ENCODE assay signal across 22 cellular contexts in genomic region chr20:10247440-10247839, GRCh38. TPM values are rescaled to one million over a fixed set of nuclear protein-coding genes. Genes with fewer than 3 reads are reported as not detected.
DNase-seq lines count a peak whose midpoint lies in the region; ATAC-seq and TF ChIP-seq lines count a peak whose summit lies in the region.
"Had no signal": no experiment of that assay in that cellular context is flagged by ENCODE, and none has a peak within 500 bp of the region (broad histone marks: within the 10 kb centered on the region; RNA-seq: fewer than 3 reads in every experiment).

No MANE protein-coding gene starts in this region.

- no peaks in the 10 kb centered on the region for H3K4me1 ChIP-seq in aorta (ENCODE audit: control insufficient read depth in 1 of 2, insufficient read depth in 2 of 2, low read length in 2 of 2)
- H3K4me1 ChIP-seq: BE2C, SJCRH30 had no signal

- no peaks in the 10 kb centered on the region for H3K4me1 Mint-ChIP-seq in activated naive CD4-positive, alpha-beta T cell treated with anti-CD3 and anti-CD28 coated beads, Interleukin-2, amount 10 ng/mL, durations not matched to agents 7 days and 5 days
- H3K4me1 Mint-ChIP-seq in activated CD8-positive, alpha-beta T cell treated with anti-CD3 and anti-CD28 coated beads for 36 hours (ENCODE audit: low read depth): no peaks in the 10 kb centered on the region
- H3K4me1 Mint-ChIP-seq: CD14-positive monocyte had no signal

- H3K9me3 ChIP-seq in aorta (ENCODE audit: control insufficient read depth, low read length): no peaks in the 10 kb centered on the region
- H3K9me3 ChIP-seq: BE2C, SJCRH30 had no signal

- no peaks in the 10 kb centered on the region for H3K27me3 Mint-ChIP-seq in activated naive CD4-positive, alpha-beta T cell treated with anti-CD3 and anti-CD28 coated beads, Interleukin-2, amount 10 ng/mL, durations not matched to agents 7 days and 5 days
- no peaks in the 10 kb centered on the region for H3K27me3 Mint-ChIP-seq in activated CD8-positive, alpha-beta T cell treated with anti-CD3 and anti-CD28 coated beads for 36 hours

- TF ChIP-seq CTCF in foreskin fibroblast (IDR thresholded peaks at IDR 0.05; ENCODE audit: low read depth, low read length): no peak
- no peak for TF ChIP-seq CTCF in activated CD8-positive, alpha-beta T cell treated with anti-CD3 and anti-CD28 coated beads for 36 hours (IDR thresholded peaks at IDR 0.05)

- no peak overlapping the region for H3K27ac Mint-ChIP-seq in activated naive CD4-positive, alpha-beta T cell treated with anti-CD3 and anti-CD28 coated beads, Interleukin-2, amount 10 ng/mL, durations not matched to agents 7 days and 5 days
- H3K27ac Mint-ChIP-seq in activated CD8-positive, alpha-beta T cell treated with anti-CD3 and anti-CD28 coated beads for 36 hours: no peak overlapping the region
- H3K27ac Mint-ChIP-seq: CD14-positive monocyte, GM23338, H9 had no signal

- POLR2A ChIA-PET in activated CD8-positive, alpha-beta T cell treated with anti-CD3 and anti-CD28 coated beads for 36 hours (lab: Charles Lee): no interaction called here

- no peak overlapping the region for H3K4me3 Mint-ChIP-seq in activated naive CD4-positive, alpha-beta T cell treated with anti-CD3 and anti-CD28 coated beads, Interleukin-2, amount 10 ng/mL, durations not matched to agents 7 days and 5 days
- H3K4me3 Mint-ChIP-seq in activated CD8-positive, alpha-beta T cell treated with anti-CD3 and anti-CD28 coated beads for 36 hours: no peak overlapping the region
- H3K4me3 Mint-ChIP-seq: CD14-positive monocyte, GM23338, H9 had no signal

- H3K27me3 ChIP-seq in aorta (ENCODE audit: control insufficient read depth in 1 of 2, insufficient read depth in 2 of 2, low read length in 1 of 2): no peaks in the 10 kb centered on the region
- H3K27me3 ChIP-seq: BE2C had no signal

- CTCF ChIA-PET in activated naive CD4-positive, alpha-beta T cell treated with anti-CD3 and anti-CD28 coated beads, Interleukin-2, amount 10 ng/mL, durations not matched to agents 7 days and 5 days (lab: Charles Lee): no interaction called here
- CTCF ChIA-PET in activated CD8-positive, alpha-beta T cell treated with anti-CD3 and anti-CD28 coated beads for 36 hours (lab: Charles Lee): no interaction called here

- H3K27ac ChIP-seq in aorta (ENCODE audit: low read depth in 1 of 2, low read length in 2 of 2): no peak overlapping the region
- H3K27ac ChIP-seq: SJCRH30 had no signal

- H3K4me3 ChIP-seq in foreskin fibroblast (ENCODE audit: low read depth in 1 of 2, low read length in 2 of 2) (no peak overlapping the region), aorta (ENCODE audit: low read length in 2 of 2) (no peak overlapping the region)
- H3K4me3 ChIP-seq: GM23338, SJCRH30 had no signal

- DNase-seq in ELR (ENCODE audit: low read depth) (peak; percentile 50), RPMI7951 (ENCODE audit: low read depth) (peak; percentile 74), foreskin fibroblast (peak; percentile 16 to 52), aorta (no peak)
- no peak for DNase-seq in activated naive CD4-positive, alpha-beta T cell treated with anti-CD3 and anti-CD28 coated beads, Interleukin-2, amount 10 ng/mL, durations not matched to agents 7 days and 5 days
- no peak for DNase-seq in activated CD8-positive, alpha-beta T cell treated with anti-CD3 and anti-CD28 coated beads for 36 hours
- DNase-seq: BE2C, Calu3, DMS79 treated with DMSO at 0.1 percent for 48 hours, H9, KG1, MM.1S, NCI-H2029, NCI-H446, NCI-H524 treated with DMSO at 0.1 percent for 48 hours, NCI-H774, PC-3, SJCRH30 had no signal

- no peaks in the 10 kb centered on the region for H3K36me3 Mint-ChIP-seq in activated naive CD4-positive, alpha-beta T cell treated with anti-CD3 and anti-CD28 coated beads, Interleukin-2, amount 10 ng/mL, durations not matched to agents 7 days and 5 days
- no peaks in the 10 kb centered on the region for H3K36me3 Mint-ChIP-seq in activated CD8-positive, alpha-beta T cell treated with anti-CD3 and anti-CD28 coated beads for 36 hours (ENCODE audit: low read depth)
- H3K36me3 Mint-ChIP-seq: CD14-positive monocyte had no signal

- H3K9me3 Mint-ChIP-seq in activated naive CD4-positive, alpha-beta T cell treated with anti-CD3 and anti-CD28 coated beads, Interleukin-2, amount 10 ng/mL, durations not matched to agents 7 days and 5 days: no peaks in the 10 kb centered on the region
- no peaks in the 10 kb centered on the region for H3K9me3 Mint-ChIP-seq in activated CD8-positive, alpha-beta T cell treated with anti-CD3 and anti-CD28 coated beads for 36 hours
- H3K9me3 Mint-ChIP-seq: CD14-positive monocyte, GM23338, H9 had no signal

- no peaks in the 10 kb centered on the region for H3K36me3 ChIP-seq in aorta (ENCODE audit: control insufficient read depth in 1 of 2, insufficient read depth in 2 of 2, low read length in 1 of 2)
- H3K36me3 ChIP-seq: SJCRH30 had no signal

- intact Hi-C loops in activated CD8-positive, alpha-beta T cell treated with anti-CD3 and anti-CD28 coated beads for 36 hours (cut with micrococcal nuclease): no loop called here
- intact Hi-C loops in aorta (cut with DNase I): no loop called here

- ATAC-seq in HG03095 (IDR thresholded peaks at IDR 0.05; ENCODE audit: unreplicated experiment): no peak
- no peak for ATAC-seq in activated CD8-positive, alpha-beta T cell treated with anti-CD3 and anti-CD28 coated beads for 36 hours
- no peak for ATAC-seq in aorta (ENCODE audit: low FRiP score)
- ATAC-seq: GM23338, PC-3, Right ventricle myocardium inferior had no signal

- WGBS in aorta, 2 donors: 96 to 97% methylated on average over 3 of the region's 3 CpGs

RNA-seq across cellular contexts. Expression of gene SNAP25, which starts 28.8 kb away (rescaled TPM):
- 31.3 and 42.7 TPM in 2 replicates for total RNA-seq in RPMI7951 (2014; rRNA removed; shearing (Covaris generic))
- total RNA-seq in activated CD8-positive, alpha-beta T cell treated with anti-CD3 and anti-CD28 coated beads for 36 hours: not detected
- 10 to 100 TPM; 10.9 to 15.5 TPM for total RNA-seq in aorta
- polyA plus RNA-seq in aorta: 1 to 10 TPM; 2.1 to 3.3 TPM
- total RNA-seq: PC-3, Right ventricle myocardium inferior, SJCRH30 had no signal
- polyA plus RNA-seq: CD14-positive monocyte had no signal

Comparison
In these comparisons a context has a peak if more than half of its experiments do, and no peak if none do; other contexts are left out.
1. DNase-seq: peak in ELR (single experiment), RPMI7951 (single experiment) and foreskin fibroblast (2 of 2); none in activated naive CD4-positive, alpha-beta T cell treated with anti-CD3 and anti-CD28 coated beads, Interleukin-2, amount 10 ng/mL, durations not matched to agents 7 days and 5 days (single experiment), activated CD8-positive, alpha-beta T cell treated with anti-CD3 and anti-CD28 coated beads for 36 hours (single experiment) and aorta (0 of 2).
2. RNA of gene SNAP25, which starts 28.8 kb away (total RNA-seq): 31.3 to 42.7 TPM in RPMI7951 and 10.9 to 15.5 TPM in aorta; not detected in activated CD8-positive, alpha-beta T cell treated with anti-CD3 and anti-CD28 coated beads for 36 hours; every median in the first group is over 10 times any median in the second.